10 cellular contexts compared by ENCODE assay signal in genomic region chr5:170293273-170293672, GRCh38. TPM values are rescaled to one million over a fixed set of nuclear protein-coding genes. Genes with fewer than 3 reads are reported as not detected.
DNase-seq lines count a peak whose midpoint lies in the region; ATAC-seq, FAIRE-seq and TF ChIP-seq lines count a peak whose summit lies in the region.
"Had no signal": no experiment of that assay in that cellular context is flagged by ENCODE, and none has a peak within 500 bp of the region (broad histone marks: within the 10 kb centered on the region; RNA-seq: fewer than 3 reads in every experiment).

No MANE protein-coding gene starts in this region.

- H3K9me3 ChIP-seq in SJCRH30 (replicated peaks) = no peaks in the 10 kb centered on the region
- H3K9me3 ChIP-seq: psoas muscle had no signal

- in situ Hi-C loops in GM13976 (cut with MboI; ENCODE audit: low sequenced_read_pairs, unreplicated experiment) = no loop called here

- H3K9me3 Mint-ChIP-seq in activated naive CD8-positive, alpha-beta T cell treated with anti-CD3 and anti-CD28 coated beads for 36 hours = peaks cover 9% of the 10 kb centered on the region

- H3K27me3 ChIP-seq in SJCRH30 = no peaks in the 10 kb centered on the region; the same call in 1 of the 2 replicates

- H3K4me3 Mint-ChIP-seq in activated naive CD8-positive, alpha-beta T cell treated with anti-CD3 and anti-CD28 coated beads for 36 hours = peak overlapping the region; percentile 99
- H3K4me3 Mint-ChIP-seq: brain had no signal

- H3K27ac ChIP-seq in SJCRH30 = no peak overlapping the region
- H3K27ac ChIP-seq: psoas muscle had no signal

- H3K4me3 ChIP-seq in SJCRH30 = no peak overlapping the region
- H3K4me3 ChIP-seq: psoas muscle had no signal

- no peaks in the 10 kb centered on the region for H3K4me1 ChIP-seq in SJCRH30
- H3K4me1 ChIP-seq: psoas muscle had no signal

- DNase-seq in GM13976 (ENCODE audit: low spot score) = peak; percentile 57
- DNase-seq in activated naive CD8-positive, alpha-beta T cell treated with anti-CD3 and anti-CD28 coated beads for 36 hours = peak; percentile 78
- DNase-seq in stimulated activated CD8-positive, alpha-beta memory T cell treated with anti-CD3 and anti-CD28 coated beads, Interleukin-4, amount 100 ng/mL, for 48 hours = peak; percentile 83
- no peak for DNase-seq in SJCRH30
- no peak for DNase-seq in RCC 7860 (ENCODE audit: low spot score)
- no peak for DNase-seq in hepatic stellate cell (ENCODE audit: low spot score)
- DNase-seq: psoas muscle had no signal

- H3K36me3 Mint-ChIP-seq in activated naive CD8-positive, alpha-beta T cell treated with anti-CD3 and anti-CD28 coated beads for 36 hours = peaks cover 91% of the 10 kb centered on the region
- H3K36me3 Mint-ChIP-seq: brain had no signal

- peak overlapping the region; percentile 99 for H3K27ac Mint-ChIP-seq in activated naive CD8-positive, alpha-beta T cell treated with anti-CD3 and anti-CD28 coated beads for 36 hours
- H3K27ac Mint-ChIP-seq: brain had no signal

- H3K36me3 ChIP-seq in SJCRH30 = no peaks in the 10 kb centered on the region

- peaks cover 68% of the 10 kb centered on the region for H3K4me1 Mint-ChIP-seq in activated naive CD8-positive, alpha-beta T cell treated with anti-CD3 and anti-CD28 coated beads for 36 hours
- H3K4me1 Mint-ChIP-seq: brain had no signal

- peak; percentile 82 for ATAC-seq in GM21423 (IDR thresholded peaks at IDR 0.05; ENCODE audit: unreplicated experiment)
- peak; percentile 77 for ATAC-seq in HG03565 (IDR thresholded peaks at IDR 0.05; ENCODE audit: unreplicated experiment)

- H3K27me3 Mint-ChIP-seq in activated naive CD8-positive, alpha-beta T cell treated with anti-CD3 and anti-CD28 coated beads for 36 hours = no peaks in the 10 kb centered on the region

- FAIRE-seq in RCC 7860 (lab: Jason Lieb, UNC) = no peak

- TF ChIP-seq CTCF in GM13976 (IDR thresholded peaks at IDR 0.05; ENCODE audit: borderline replicate concordance, control extremely low read depth, extremely low read depth, insufficient read depth, missing control alignments) = no peak

RNA-seq across cellular contexts. Expression of gene LCP2, which starts 4.3 kb away (rescaled TPM):
- total RNA-seq in activated naive CD8-positive, alpha-beta T cell treated with anti-CD3 and anti-CD28 coated beads for 36 hours = 100 to 1,000 TPM; 192 to 199 TPM
- not detected in 2 replicates for total RNA-seq in SJCRH30 (2014; rRNA removed; shearing (Covaris generic))

Comparison
In these comparisons a context has a peak if more than half of its experiments do, and no peak if none do; other contexts are left out.
1. DNase-seq: peak in GM13976 (single experiment), activated naive CD8-positive, alpha-beta T cell treated with anti-CD3 and anti-CD28 coated beads for 36 hours (single experiment) and stimulated activated CD8-positive, alpha-beta memory T cell treated with anti-CD3 and anti-CD28 coated beads, Interleukin-4, amount 100 ng/mL, for 48 hours (single experiment); none in SJCRH30 (0 of 2), RCC 7860 (single experiment) and hepatic stellate cell (single experiment).
2. RNA of gene LCP2, which starts 4.3 kb away (total RNA-seq): 192 to 199 TPM in activated naive CD8-positive, alpha-beta T cell treated with anti-CD3 and anti-CD28 coated beads for 36 hours; not detected in SJCRH30; every median in the first group is over 100 times any median in the second.